8 cellular contexts compared by ENCODE assay signal in the genomic region with DNA sequence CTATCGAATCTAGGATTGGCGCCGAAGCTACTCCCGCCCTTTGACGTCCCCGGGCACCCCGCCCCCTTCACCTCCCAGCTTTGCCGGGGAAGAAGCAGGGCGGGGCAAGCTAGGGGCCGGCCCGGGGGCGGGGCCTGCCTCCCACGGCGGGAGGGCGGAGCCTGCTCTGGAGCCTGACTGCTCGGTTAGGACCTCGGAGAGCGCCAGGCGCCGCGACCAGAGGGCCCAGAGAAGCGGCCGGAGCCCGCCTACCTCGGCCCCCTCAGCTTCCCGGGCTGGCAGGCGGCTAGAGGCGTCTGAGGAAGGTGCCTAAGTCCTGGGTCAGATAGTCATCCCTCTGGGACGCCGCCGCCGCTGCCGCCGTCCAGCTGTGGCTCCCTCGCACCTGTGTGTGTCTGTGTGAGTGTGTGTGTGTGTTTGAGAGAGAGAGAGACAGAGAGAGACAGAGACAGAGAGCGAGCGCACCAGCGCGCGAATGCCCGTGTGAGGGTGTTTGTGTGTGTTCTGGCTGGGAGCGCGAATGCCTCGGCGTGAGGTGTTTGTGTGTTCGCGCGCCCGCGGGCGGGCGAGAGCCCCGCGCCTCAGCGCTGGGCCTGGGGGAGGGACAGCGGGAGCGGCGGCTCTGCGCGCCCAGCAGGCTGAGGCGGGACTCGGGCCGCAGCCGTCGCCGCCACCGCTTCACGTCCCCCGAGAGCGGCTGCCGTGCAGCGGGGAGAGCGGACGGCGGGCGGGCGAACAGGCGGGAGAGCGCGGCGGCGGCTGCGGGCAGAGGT. TPM values are rescaled to one million over a fixed set of nuclear protein-coding genes. Genes with fewer than 3 reads are reported as not detected.
DNase-seq lines count a peak whose midpoint lies in the region; ATAC-seq and TF ChIP-seq lines count a peak whose summit lies in the region.

Gene STXBP5L, plus strand, starts transcription at position 176 of the 773 bp plus-strand sequence. CDS start 1,374 bp downstream, outside the sequence.

- peak within 1 kb of the TSS; percentile 81 for H3K27ac Mint-ChIP-seq in neural progenitor cell

- no peak for DNase-seq in BJ (ENCODE audit: low read depth)
- peak; percentile 96 for DNase-seq in NCI-H2227 (lab: John Stamatoyannopoulos, UW; ENCODE audit: unreplicated experiment)
- DNase-seq in activated T-cell treated with anti-CD3 and anti-CD28 coated beads, Interleukin-2, amount 50 U/mL, for 48 hours = peak; percentile 78 to 85
- peak; percentile 21 to 54 for DNase-seq in foreskin keratinocyte
- peak; percentile 97 for DNase-seq in neural progenitor cell (ENCODE audit: low spot score)
- peak; percentile 96 for DNase-seq in thyroid gland

- H3K9me3 ChIP-seq in neural progenitor cell (ENCODE audit: low read depth) (no peaks in the 10 kb centered on the region), thyroid gland (no peaks in the 10 kb centered on the region)

- WGBS in thyroid gland, 2 donors = 2% methylated on average over 38 to 49 of the region's 83 CpGs

- H3K27me3 Mint-ChIP-seq in neural progenitor cell (ENCODE audit: insufficient read depth, low read depth) = peaks cover 4% of the 10 kb centered on the region

- H3K9ac ChIP-seq in neural progenitor cell = no peak within 1 kb of the TSS

- H3F3A ChIP-seq in neural progenitor cell (ENCODE audit: low read depth) = peaks cover 15% of the 10 kb centered on the region

- CTCF ChIA-PET in BJ (lab: Yijun Ruan, JAX) = no interaction called here

- intact Hi-C loops in thyroid gland (cut with DNase I) = no loop called here

- H3K4me2 ChIP-seq in neural progenitor cell = peak within 1 kb of the TSS; percentile 85

- peak in 1 of 2 donors; percentile 93 for TF ChIP-seq POLR2A in thyroid gland (IDR thresholded peaks at IDR 0.05)

- no peaks in the 10 kb centered on the region for H3K36me3 Mint-ChIP-seq in neural progenitor cell

- H3K27me3 ChIP-seq in BJ (ENCODE audit: control insufficient read depth, insufficient read depth, low read length) = peaks cover 13% of the 10 kb centered on the region
- peaks cover 55% of the 10 kb centered on the region for H3K27me3 ChIP-seq in foreskin keratinocyte
- H3K27me3 ChIP-seq in neural progenitor cell = peaks cover 31% of the 10 kb centered on the region
- H3K27me3 ChIP-seq in thyroid gland = no peaks in the 10 kb centered on the region

- H3K4me1 ChIP-seq in foreskin keratinocyte (no peaks in the 10 kb centered on the region), neural progenitor cell (peaks cover 7% of the 10 kb centered on the region), thyroid gland (peaks cover 0 to 6% of the 10 kb centered on the region in 2 donors)

- H3K4me1 Mint-ChIP-seq in neural progenitor cell = peaks cover 11% of the 10 kb centered on the region

- peak within 1 kb of the TSS; percentile 93 for H3K4me3 Mint-ChIP-seq in neural progenitor cell

- no peaks in the 10 kb centered on the region for H3K79me2 ChIP-seq in neural progenitor cell (ENCODE audit: low read depth)

- H3K36me3 ChIP-seq in BJ (ENCODE audit: control insufficient read depth, insufficient read depth, low read length) (no peaks in the 10 kb centered on the region), neural progenitor cell (no peaks in the 10 kb centered on the region), thyroid gland (no peaks in the 10 kb centered on the region)

- peak within 1 kb of the TSS; percentile 98 for H2AFZ ChIP-seq in neural progenitor cell (replicated peaks)

- H4K20me1 ChIP-seq in neural progenitor cell (ENCODE audit: low read depth) = no peaks in the 10 kb centered on the region

- POLR2A ChIA-PET in BJ (lab: Charles Lee) = no interaction called here

- no peaks in the 10 kb centered on the region for H3K9me3 Mint-ChIP-seq in neural progenitor cell

- peak; percentile 82 for ATAC-seq in GM18870 (IDR thresholded peaks at IDR 0.05; ENCODE audit: unreplicated experiment)
- peak; percentile 97 for ATAC-seq in HG03095 (IDR thresholded peaks at IDR 0.05; ENCODE audit: unreplicated experiment)
- peak; percentile 98 for ATAC-seq in foreskin keratinocyte

- TF ChIP-seq CTCF in BJ (IDR thresholded peaks at IDR 0.05; ENCODE audit: insufficient read depth, low read depth, low read length) (no peak), foreskin keratinocyte (conservative IDR thresholded peaks at IDR 0.05) (no peak), neural progenitor cell (IDR thresholded peaks at IDR 0.05) (no peak), thyroid gland (IDR thresholded peaks at IDR 0.05) (no peak)

- no peak within 1 kb of the TSS for H3K27ac ChIP-seq in foreskin keratinocyte
- H3K27ac ChIP-seq in neural progenitor cell = peak within 1 kb of the TSS; percentile 23
- peak within 1 kb of the TSS in 2 of 3 donors; percentile 42 to 63 for H3K27ac ChIP-seq in thyroid gland

- H3K4me3 ChIP-seq in BJ (ENCODE audit: low read depth, low read length) (peak within 1 kb of the TSS; percentile 37), neural progenitor cell (peak within 1 kb of the TSS; percentile 83), thyroid gland (replicated peaks in 1 of 3) (peak within 1 kb of the TSS; percentile 7 to 71 (median 40))

RNA-seq across cellular contexts. Expression of gene STXBP5L, which starts in this region (rescaled TPM):
- polyA plus RNA-seq in BJ (2011; rRNA removed) (not detected in 2 replicates), foreskin keratinocyte (not detected in 2 replicates)
- not detected in 2 replicates for polyA minus RNA-seq in BJ (2011; rRNA and poly(A)+ RNA removed)
- total RNA-seq in foreskin keratinocyte (not detected in 2 replicates), neural progenitor cell (ENCODE audit: low replicate concordance) (2.3 and 4.8 TPM in 2 replicates), thyroid gland (10 to 100 TPM in 3 of 4 donors, 1 to 10 TPM in 1; 8.9 to 24.9 (median 21.9) TPM)

Comparison
In these comparisons a context has a peak if more than half of its experiments do, and no peak if none do; other contexts are left out.
1. Peak in DNase-seq and ATAC-seq in foreskin keratinocyte; RNA of the gene not detected or under 1 TPM.